8 cellular contexts compared by ENCODE assay signal in the genomic region with DNA sequence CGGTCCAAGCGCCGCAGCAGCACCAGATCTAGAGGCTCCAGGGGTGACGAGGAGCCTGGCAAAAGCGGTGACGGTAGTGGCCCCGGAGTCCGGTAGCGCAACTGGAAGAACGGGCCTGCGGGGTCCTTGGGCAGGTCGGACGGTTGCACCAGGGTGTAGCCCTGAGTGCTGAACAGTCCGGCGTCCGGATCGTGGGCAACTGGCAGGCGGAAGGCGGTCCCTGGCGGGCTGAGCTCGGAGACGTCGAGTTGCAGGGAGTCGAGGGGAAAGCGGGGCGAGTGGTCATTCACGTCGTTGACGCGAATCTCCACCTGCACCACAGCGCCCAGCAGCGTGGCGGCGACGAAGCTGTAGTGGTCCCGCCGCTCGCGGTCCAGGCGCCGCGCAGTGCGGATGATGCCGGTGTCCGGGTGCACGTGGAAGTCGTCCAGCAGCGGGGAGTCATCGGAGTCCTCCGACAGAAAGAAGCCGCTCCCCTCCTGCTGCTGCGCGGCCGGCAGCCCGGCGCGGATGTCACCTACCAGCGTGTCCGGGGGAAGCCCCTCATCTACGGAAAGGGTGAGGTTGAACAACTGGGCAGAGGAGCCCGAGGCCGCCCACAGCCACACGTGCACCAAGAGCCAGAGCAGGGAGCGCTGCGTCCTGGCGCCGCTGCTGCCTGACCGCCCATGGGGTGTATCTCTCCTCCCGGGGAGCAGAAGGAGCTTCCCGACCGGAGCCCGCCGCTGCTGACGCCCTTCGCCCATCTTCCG. TPM values are rescaled to one million over a fixed set of nuclear protein-coding genes. Genes with fewer than 3 reads are reported as not detected.
A peak's percentile ranks its signal among the peaks of the same experiment; 100 is the strongest.
DNase-seq lines count a peak whose midpoint lies in the region; ATAC-seq, FAIRE-seq and TF ChIP-seq lines count a peak whose summit lies in the region.

No MANE protein-coding gene starts in this region.

- H3K36me3 ChIP-seq in kidney (ENCODE audit: control insufficient read depth in 1 of 2, insufficient read depth in 2 of 2, low read length in 2 of 2) (no peaks in the 10 kb centered on the region), subcutaneous abdominal adipose tissue (ENCODE audit: control insufficient read depth in 5 of 5, insufficient read depth in 5 of 5, low read length in 5 of 5) (no peaks in the 10 kb centered on the region)

- H3K4me3 ChIP-seq in kidney (ENCODE audit: low read length in 2 of 2) (peak overlapping the region; percentile 55 to 56), subcutaneous abdominal adipose tissue (ENCODE audit: low read depth in 1 of 5, low read length in 5 of 5) (peak overlapping the region; percentile 39 to 53 (median 39))

- peaks cover 42% of the 10 kb centered on the region for H3K27me3 Mint-ChIP-seq in activated naive CD8-positive, alpha-beta T cell

- ATAC-seq in HG03060 (IDR thresholded peaks at IDR 0.05; ENCODE audit: low read depth, unreplicated experiment) = peak; percentile 52

- H3K9ac ChIP-seq in kidney (ENCODE audit: low read length in 2 of 2) (no peak overlapping the region), subcutaneous abdominal adipose tissue (ENCODE audit: low read length in 5 of 5) (no peak overlapping the region)

- peak; percentile 23 for DNase-seq in stimulated activated CD4-positive, alpha-beta T cell treated with anti-CD3 and anti-CD28 coated beads, Interleukin-1b, Interleukin-23, amount 100 ng/mL, for 48 hours
- no peak for DNase-seq in stimulated activated CD4-positive, alpha-beta T cell treated with anti-CD3 and anti-CD28 coated beads, Interleukin-12 subunit alpha, Interleukin-12 subunit beta, amount 100 ng/mL, for 4 hours
- peak; percentile 73 for DNase-seq in kidney
- no peak for DNase-seq in OCI-M2 (lab: John Stamatoyannopoulos, UW; ENCODE audit: unreplicated experiment)
- DNase-seq in globus pallidus (ENCODE audit: low spot score) = no peak

- no peak for TF ChIP-seq CTCF in kidney (IDR thresholded peaks at IDR 0.05; ENCODE audit: borderline replicate concordance, extremely low read depth, insufficient read depth)

- H3K4me1 ChIP-seq in kidney (ENCODE audit: control insufficient read depth in 1 of 2, insufficient read depth in 1 of 2, low read depth in 1 of 2, low read length in 2 of 2) (peaks cover 3 to 7% of the 10 kb centered on the region in 2 donors), subcutaneous abdominal adipose tissue (ENCODE audit: control insufficient read depth in 5 of 5, insufficient read depth in 5 of 5, low read length in 5 of 5) (peaks cover 0 to 26% (median 24%) of the 10 kb centered on the region in 5 donors)

- no peak for FAIRE-seq in kidney (lab: Jason Lieb, UNC)

- H3K36me3 Mint-ChIP-seq in activated naive CD8-positive, alpha-beta T cell = no peaks in the 10 kb centered on the region

- H3K27me3 ChIP-seq in subcutaneous abdominal adipose tissue (ENCODE audit: control insufficient read depth in 5 of 5, insufficient read depth in 4 of 5, low read length in 5 of 5) = peaks cover 20 to 43% (median 36%) of the 10 kb centered on the region in 5 donors

- H3K27ac ChIP-seq in kidney (ENCODE audit: low read depth in 2 of 2, low read length in 2 of 2) = no peak overlapping the region
- no peak overlapping the region for H3K27ac ChIP-seq in subcutaneous abdominal adipose tissue (ENCODE audit: low read depth, low read length)

- H3K9me3 ChIP-seq in kidney (ENCODE audit: control insufficient read depth in 1 of 2, low read length in 2 of 2) = no peaks in the 10 kb centered on the region
- no peaks in the 10 kb centered on the region for H3K9me3 ChIP-seq in subcutaneous abdominal adipose tissue (ENCODE audit: control insufficient read depth in 5 of 5, low read length in 5 of 5)

- intact Hi-C loops in kidney (cut with DNase I) = no loop called here

- H3K27ac Mint-ChIP-seq in activated naive CD8-positive, alpha-beta T cell = no peak overlapping the region

- no peaks in the 10 kb centered on the region for H3K9me3 Mint-ChIP-seq in activated naive CD8-positive, alpha-beta T cell (ENCODE audit: low read depth)

- peaks cover 14% of the 10 kb centered on the region for H3K4me1 Mint-ChIP-seq in activated naive CD8-positive, alpha-beta T cell (ENCODE audit: low read depth)

- H3K4me3 Mint-ChIP-seq in activated naive CD8-positive, alpha-beta T cell = peak overlapping the region; percentile 82

RNA-seq across cellular contexts. Expression of a gene that starts 0.8 kb away (rescaled TPM):
- total RNA-seq in kidney = 0.47 TPM
- not detected for polyA plus RNA-seq in kidney (ENCODE audit: insufficient read depth, low read depth, low replicate concordance)

RNA-seq across cellular contexts. Expression of a gene that starts 59.4 kb away (rescaled TPM):
- total RNA-seq in kidney = 69.7 TPM
- 54.6 TPM for polyA plus RNA-seq in kidney (ENCODE audit: insufficient read depth, low read depth, low replicate concordance)

Comparison
In these comparisons a context has a peak if more than half of its experiments do, and no peak if none do; other contexts are left out.
1. DNase-seq: peak in stimulated activated CD4-positive, alpha-beta T cell treated with anti-CD3 and anti-CD28 coated beads, Interleukin-1b, Interleukin-23, amount 100 ng/mL, for 48 hours (single experiment) and kidney (single experiment); none in stimulated activated CD4-positive, alpha-beta T cell treated with anti-CD3 and anti-CD28 coated beads, Interleukin-12 subunit alpha, Interleukin-12 subunit beta, amount 100 ng/mL, for 4 hours (single experiment), OCI-M2 (single experiment) and globus pallidus (single experiment).